ENCODE assay signal across 1 cellular context in genomic region chr18:76503595-76503994, GRCh38.
TF ChIP-seq lines count a peak whose summit lies in the region.

No MANE protein-coding gene starts in this region.

TF ChIP-seq in H1, 55 proteins besides CTCF, POLR2A, EP300 and RAD21:
- TF ChIP-seq SIN3A (conservative IDR thresholded peaks at IDR 0.05 in 1 of 2, IDR thresholded peaks at IDR 0.05 in 1 of 2; ENCODE audit: low read depth in 1 of 2, low read length in 2 of 2) = no peak
- TF ChIP-seq PHF8 (conservative IDR thresholded peaks at IDR 0.05; ENCODE audit: low read depth, low read length) = no peak
- TF ChIP-seq USF2 (IDR thresholded peaks at IDR 0.05; ENCODE audit: low read length) = no peak
- no peak for TF ChIP-seq RBBP5 (IDR thresholded peaks at IDR 0.05; ENCODE audit: borderline replicate concordance, low read depth, low read length)
- no peak for TF ChIP-seq TBP (IDR thresholded peaks at IDR 0.05; ENCODE audit: low read depth, low read length)
- TF ChIP-seq ZNF274 (IDR thresholded peaks at IDR 0.05; ENCODE audit: borderline replicate concordance, extremely low read depth, low read length) = no peak
- no peak for TF ChIP-seq JUN (IDR thresholded peaks at IDR 0.05; ENCODE audit: low read depth, low read length)
